Comparison of ENCODE assay signal across 24 cellular contexts in genomic region chr2:32807662-32808061, GRCh38.
"Had no signal": no experiment of that assay in that cellular context is flagged by ENCODE, and none has a peak within 500 bp of the region (broad histone marks: within the 10 kb centered on the region; RNA-seq: fewer than 3 reads in every experiment).

No MANE protein-coding gene starts in this region.

- DNase-seq: dermis blood vessel endothelial cell; dorsolateral prefrontal cortex; effector CD4-positive, alpha-beta T cell; effector memory CD4-positive, alpha-beta T cell; foreskin keratinocyte; heart left ventricle; hypothalamus; immature natural killer cell; left cardiac atrium; left lung; left ventricle myocardium superior; lower lobe of right lung; mesenchymal stem cell; mucosa of descending colon; naive B cell had no signal

- FAIRE-seq: colon, endothelial cell of umbilical vein, frontal cortex, keratinocyte had no signal

- H3K4me1 ChIP-seq: esophagus muscularis mucosa, gastroesophageal sphincter, left lung, lower lobe of right lung had no signal

- H3K4me3 Mint-ChIP-seq: immature natural killer cell, mesothelial cell of epicardium, naive B cell had no signal

- H3K4me3 ChIP-seq: coronary artery, dorsolateral prefrontal cortex, esophagus muscularis mucosa, gastroesophageal sphincter, heart left ventricle, hepatocyte, left lung, lower lobe of right lung, mucosa of descending colon had no signal

- H3K36me3 ChIP-seq: left lung, lower lobe of right lung had no signal

- H2AFZ ChIP-seq: hepatocyte had no signal

- H3K4me1 Mint-ChIP-seq: immature natural killer cell, naive B cell had no signal

- H3K27me3 ChIP-seq: dorsolateral prefrontal cortex, esophagus muscularis mucosa, foreskin keratinocyte, gastroesophageal sphincter, heart left ventricle, hepatocyte, left lung had no signal

- H3K79me2 ChIP-seq: hepatocyte had no signal

- H3K27ac Mint-ChIP-seq: mesothelial cell of epicardium, naive B cell had no signal

- H3K9me3 ChIP-seq: esophagus muscularis mucosa, gastroesophageal sphincter, heart left ventricle, left lung, lower lobe of right lung, mucosa of descending colon had no signal

- ATAC-seq: gastroesophageal sphincter, heart left ventricle, left cardiac atrium, left lung, left ventricle myocardium superior, lower lobe of right lung, mucosa of descending colon had no signal

- H3K27me3 Mint-ChIP-seq: naive B cell had no signal

- H3K9me3 Mint-ChIP-seq: immature natural killer cell, naive B cell had no signal

- H3K4me2 ChIP-seq: hepatocyte had no signal

- H3K27ac ChIP-seq: coronary artery, dorsolateral prefrontal cortex, esophagus muscularis mucosa, foreskin keratinocyte, gastroesophageal sphincter, heart left ventricle, hepatocyte, left lung, lower lobe of right lung had no signal
